20 cellular contexts compared by ENCODE assay signal in genomic region chr16:72493681-72494415, GRCh38.
DNase-seq lines count a peak whose midpoint lies in the region; ATAC-seq and TF ChIP-seq lines count a peak whose summit lies in the region.
"Had no signal": no experiment of that assay in that cellular context is flagged by ENCODE, and none has a peak within 500 bp of the region (broad histone marks: within the 10 kb centered on the region; RNA-seq: fewer than 3 reads in every experiment).

No MANE protein-coding gene starts in this region.

- no peaks in the 10 kb centered on the region for H3K27me3 Mint-ChIP-seq in activated T-helper 17 cell treated with anti-CD3 and anti-CD28 coated beads, Interleukin-2, amount 50 U/mL, for 72 hours
- H3K27me3 Mint-ChIP-seq: activated T-cell treated with anti-CD3 and anti-CD28 coated beads, Interleukin-2, amount 50 U/mL, for 24 hours had no signal

- no peaks in the 10 kb centered on the region for H3K9me3 ChIP-seq in stomach
- H3K9me3 ChIP-seq: Caco-2, tibial artery had no signal

- 77 to 86% (median 83%) methylated on average over 9 of the region's 9 CpGs for WGBS in stomach, 5 donors

- ATAC-seq in activated T-helper 17 cell treated with anti-CD3 and anti-CD28 coated beads, Interleukin-2, amount 50 U/mL, for 72 hours (replicated peaks): peak; percentile 67
- ATAC-seq in left lobe of liver: no peak
- ATAC-seq: right cardiac atrium, Right ventricle myocardium inferior had no signal

- peak overlapping the region; percentile 34 for H3K4me3 ChIP-seq in AG04449 (ENCODE audit: low read depth, low read length)
- H3K4me3 ChIP-seq in fibroblast of villous mesenchyme (ENCODE audit: low read depth, low read length): no peak overlapping the region
- H3K4me3 ChIP-seq in stomach: no peak overlapping the region
- H3K4me3 ChIP-seq: tibial artery had no signal

- no peaks in the 10 kb centered on the region for H3K36me3 Mint-ChIP-seq in activated T-helper 17 cell treated with anti-CD3 and anti-CD28 coated beads, Interleukin-2, amount 50 U/mL, for 72 hours (ENCODE audit: low read depth)

- H3K4me1 Mint-ChIP-seq in activated T-helper 17 cell treated with anti-CD3 and anti-CD28 coated beads, Interleukin-2, amount 50 U/mL, for 72 hours: peaks cover 5% of the 10 kb centered on the region
- H3K4me1 Mint-ChIP-seq: activated CD4-positive, alpha-beta T cell treated with anti-CD3 and anti-CD28 coated beads, Interleukin-2, amount 10 ng/mL, durations not matched to agents 7 days and 5 days had no signal

- H3K4me1 ChIP-seq in stomach: no peaks in the 10 kb centered on the region
- H3K4me1 ChIP-seq: Caco-2 had no signal

- peak overlapping the region; percentile 15 for H3K4me3 Mint-ChIP-seq in activated T-helper 17 cell treated with anti-CD3 and anti-CD28 coated beads, Interleukin-2, amount 50 U/mL, for 72 hours
- H3K4me3 Mint-ChIP-seq: activated CD4-positive, alpha-beta T cell treated with anti-CD3 and anti-CD28 coated beads, Interleukin-2, amount 10 ng/mL, durations not matched to agents 7 days and 5 days; activated T-cell treated with anti-CD3 and anti-CD28 coated beads, Interleukin-2, amount 50 U/mL, for 24 hours; T-helper 2 cell treated with Interferon-gamma antibody and Interleukin-4, amounts not matched to agents 5 μg/mL and 100 μg/mL, for 36 hours had no signal

- DNase-seq in AG04449 (ENCODE audit: low read depth, low spot score) (peak; percentile 34), HCEC 1CT (peak; percentile 77), fibroblast of villous mesenchyme (ENCODE audit: low read depth) (peak; percentile 38), left lobe of liver (ENCODE audit: low spot score) (no peak), stomach (no peak), D341Med (ENCODE audit: low spot score) (no peak)
- no peak for DNase-seq in activated naive CD4-positive, alpha-beta T cell treated with anti-CD3 and anti-CD28 coated beads, Interleukin-2, amount 50 U/mL, for 16 hours
- DNase-seq: ACHN; activated CD4-positive, alpha-beta T cell treated with anti-CD3 and anti-CD28 coated beads, Interleukin-2, amount 10 ng/mL, durations not matched to agents 7 days and 5 days; activated T-cell treated with anti-CD3 and anti-CD28 coated beads, Interleukin-2, amount 50 U/mL, for 24 hours; Caco-2; GF-D8; KBM-7; NCI-H1105 treated with DMSO at 0.1 percent for 48 hours; right cardiac atrium; stimulated activated CD8-positive, alpha-beta memory T cell treated with anti-CD3 and anti-CD28 coated beads, Interleukin-4, amount 100 ng/mL, for 48 hours; tibial artery had no signal

- H3K27ac ChIP-seq in stomach: no peak overlapping the region

- no peaks in the 10 kb centered on the region for H3K9me3 Mint-ChIP-seq in activated T-helper 17 cell treated with anti-CD3 and anti-CD28 coated beads, Interleukin-2, amount 50 U/mL, for 72 hours
- H3K9me3 Mint-ChIP-seq: activated CD4-positive, alpha-beta T cell treated with anti-CD3 and anti-CD28 coated beads, Interleukin-2, amount 10 ng/mL, durations not matched to agents 7 days and 5 days; activated T-cell treated with anti-CD3 and anti-CD28 coated beads, Interleukin-2, amount 50 U/mL, for 24 hours; T-helper 2 cell treated with Interferon-gamma antibody and Interleukin-4, amounts not matched to agents 5 μg/mL and 100 μg/mL, for 36 hours had no signal

- POLR2A ChIA-PET in AG04449 (lab: Yijun Ruan, JAX): interaction anchor here (0.6 to 1.4 kb wide), 4 partner anchors 202 to 571 kb away, joined by 3 to 4 read pairs (median 3); no protein-coding TSS in a partner anchor

- H3K36me3 ChIP-seq in stomach: no peaks in the 10 kb centered on the region
- H3K36me3 ChIP-seq: tibial artery had no signal

- CTCF ChIA-PET in AG04449 (lab: Yijun Ruan, JAX): interaction anchor here (1.0 to 2.7 kb wide), 7 partner anchors 10 to 1385 kb away, joined by 3 to 12 read pairs (median 4); no protein-coding TSS in a partner anchor

- intact Hi-C loops in stomach (cut with DNase I; ENCODE audit: low total_unique reads): no loop called here

- TF ChIP-seq EP300 in stomach (IDR thresholded peaks at IDR 0.05): no peak

- no peaks in the 10 kb centered on the region for H3K27me3 ChIP-seq in stomach
- H3K27me3 ChIP-seq: tibial artery had no signal

- TF ChIP-seq CTCF in AG04449 (IDR thresholded peaks at IDR 0.05; ENCODE audit: insufficient read depth, low read length, missing control alignments) (no peak), fibroblast of villous mesenchyme (IDR thresholded peaks at IDR 0.05; ENCODE audit: insufficient read depth, low read depth, low read length) (no peak), stomach (IDR thresholded peaks at IDR 0.05) (no peak)

- no peak for TF ChIP-seq POLR2A in stomach (IDR thresholded peaks at IDR 0.05)

- H3K27ac Mint-ChIP-seq in activated T-helper 17 cell treated with anti-CD3 and anti-CD28 coated beads, Interleukin-2, amount 50 U/mL, for 72 hours: no peak overlapping the region
- H3K27ac Mint-ChIP-seq: activated CD4-positive, alpha-beta T cell treated with anti-CD3 and anti-CD28 coated beads, Interleukin-2, amount 10 ng/mL, durations not matched to agents 7 days and 5 days; activated T-cell treated with anti-CD3 and anti-CD28 coated beads, Interleukin-2, amount 50 U/mL, for 24 hours; T-helper 2 cell treated with Interferon-gamma antibody and Interleukin-4, amounts not matched to agents 5 μg/mL and 100 μg/mL, for 36 hours had no signal

Comparison
In these comparisons a context has a peak if more than half of its experiments do, and no peak if none do; other contexts are left out.
1. DNase-seq: peak in AG04449 (single experiment), HCEC 1CT (single experiment) and fibroblast of villous mesenchyme (single experiment); none in left lobe of liver (single experiment), stomach (single experiment), activated naive CD4-positive, alpha-beta T cell treated with anti-CD3 and anti-CD28 coated beads, Interleukin-2, amount 50 U/mL, for 16 hours (single experiment) and D341Med (single experiment).